17 cellular contexts compared by ENCODE assay signal in the genomic region with DNA sequence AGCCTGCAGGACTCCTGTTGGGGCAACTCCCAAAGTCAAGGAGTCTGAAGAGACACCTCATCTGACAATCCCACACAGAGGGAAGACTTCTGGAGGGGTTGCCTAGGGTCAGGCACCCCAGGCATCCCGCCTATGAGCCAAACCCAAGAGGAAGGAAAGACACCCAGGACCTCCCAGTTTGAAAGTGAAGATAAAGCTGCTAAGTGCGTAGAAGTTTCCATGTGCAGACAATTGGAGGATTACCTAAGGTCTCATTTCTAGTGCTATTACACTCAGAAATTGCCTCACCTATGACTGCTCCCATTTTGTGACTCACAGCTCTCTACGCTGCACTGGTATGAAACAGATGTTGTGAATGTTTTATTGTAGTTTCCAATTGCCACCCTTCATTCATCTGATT.
DNase-seq lines count a peak whose midpoint lies in the region; ATAC-seq, FAIRE-seq and TF ChIP-seq lines count a peak whose summit lies in the region.
"Had no signal": no experiment of that assay in that cellular context is flagged by ENCODE, and none has a peak within 500 bp of the region (broad histone marks: within the 10 kb centered on the region; RNA-seq: fewer than 3 reads in every experiment).

No MANE protein-coding gene starts in this region.

- no TSS peak for BruUV-seq in IMR-90 (replicated peaks; lab: Mats Ljungman, UMichigan)

- H2BK15ac ChIP-seq in IMR-90 (ENCODE audit: low read depth, low read length): no peak overlapping the region

- H3K18ac ChIP-seq in IMR-90 (ENCODE audit: low read depth, low read length): no peak overlapping the region

- no peak overlapping the region for H2AK9ac ChIP-seq in IMR-90 (replicated peaks; ENCODE audit: low read depth, low read length, poor library complexity)

- no peak overlapping the region for H2BK20ac ChIP-seq in IMR-90 (ENCODE audit: low read depth, low read length)

- H2AK5ac ChIP-seq in IMR-90 (ENCODE audit: low read depth, low read length): no peak overlapping the region

- H3K4me1 ChIP-seq in IMR-90 (ENCODE audit: control insufficient read depth, insufficient read depth, low read length) (no peaks in the 10 kb centered on the region), psoas muscle (no peaks in the 10 kb centered on the region)

- H4K8ac ChIP-seq in IMR-90 (ENCODE audit: low read depth in 2 of 2, low read length in 2 of 2): no peak overlapping the region

- no peaks in the 10 kb centered on the region for H4K20me1 ChIP-seq in IMR-90 (ENCODE audit: insufficient read depth, low read length)
- H4K20me1 ChIP-seq: BLaER1 treated with 17β-estradiol and CSF1 and Interleukin-3, amounts not matched to agents 10 nM and 100 nM had no signal

- no peak overlapping the region for H3K4ac ChIP-seq in IMR-90 (ENCODE audit: low read depth, low read length)

- H2AFZ ChIP-seq in IMR-90 (replicated peaks; ENCODE audit: low read length, poor library complexity): no peak overlapping the region

- H4K91ac ChIP-seq in IMR-90 (ENCODE audit: insufficient read depth, low read depth, low read length): no peak overlapping the region

- H3K27ac ChIP-seq in IMR-90 (ENCODE audit: insufficient read depth, low read length): no peak overlapping the region
- no peak overlapping the region for H3K27ac ChIP-seq in psoas muscle
- H3K27ac ChIP-seq: BLaER1 treated with 17β-estradiol and CSF1 and Interleukin-3, amounts not matched to agents 10 nM and 100 nM had no signal

- no peak overlapping the region for H3K9ac ChIP-seq in IMR-90 (ENCODE audit: low read depth, low read length)
- H3K9ac ChIP-seq: BLaER1 treated with 17β-estradiol and CSF1 and Interleukin-3, amounts not matched to agents 10 nM and 100 nM had no signal

- POLR2A ChIA-PET in IMR-90 (lab: Charles Lee; ENCODE audit: unreplicated experiment): interaction anchor here (0.6 kb wide), 1 partner anchor 552 kb away, joined by 3 read pairs; no protein-coding TSS in a partner anchor

- no peak overlapping the region for H2BK5ac ChIP-seq in IMR-90 (ENCODE audit: low read depth, low read length, poor library complexity, severe bottlenecking)

- no peaks in the 10 kb centered on the region for H3K79me1 ChIP-seq in IMR-90 (ENCODE audit: low read depth in 1 of 2, low read length in 2 of 2)

- whole genome bisulfite sequencing in IMR-90 (ENCODE audit: extremely low coverage in 2 of 2, insufficient read length in 1 of 2), 2 experiments: no CpG with 5 or more reads among the region's 3 CpGs
- WGBS in psoas muscle, 3 donors: 84 to 89% (median 87%) methylated on average over 3 of the region's 3 CpGs

- no peaks in the 10 kb centered on the region for H3K9me1 ChIP-seq in IMR-90 (ENCODE audit: insufficient read depth, low read length)

- H3K4me2 ChIP-seq in IMR-90 (ENCODE audit: low read depth, low read length): no peak overlapping the region

- TF ChIP-seq POLR2A in IMR-90 (IDR thresholded peaks at IDR 0.05; ENCODE audit: low read depth, low read length): no peak

- no peak overlapping the region for H3K14ac ChIP-seq in IMR-90 (replicated peaks; ENCODE audit: low read depth, low read length)

- TF ChIP-seq RAD21 in IMR-90 (IDR thresholded peaks at IDR 0.05; ENCODE audit: low read length): no peak

- H3K36me3 ChIP-seq in IMR-90 (ENCODE audit: control insufficient read depth, insufficient read depth, low read length): no peaks in the 10 kb centered on the region
- no peaks in the 10 kb centered on the region for H3K36me3 ChIP-seq in bronchial epithelial cell (ENCODE audit: control insufficient read depth, insufficient read depth, low read length)
- H3K36me3 ChIP-seq in kidney epithelial cell (ENCODE audit: control insufficient read depth, insufficient read depth, low read length): no peaks in the 10 kb centered on the region
- no peaks in the 10 kb centered on the region for H3K36me3 ChIP-seq in psoas muscle (ENCODE audit: insufficient read depth in 1 of 2, low read depth in 1 of 2)
- H3K36me3 ChIP-seq: BLaER1 treated with 17β-estradiol and CSF1 and Interleukin-3, amounts not matched to agents 10 nM and 100 nM had no signal

- ATAC-seq in IMR-90 (ENCODE audit: low read depth) (no peak), psoas muscle (no peak)
- ATAC-seq: left colon; naive thymus-derived CD8-positive, alpha-beta T cell; stimulated activated naive CD8-positive, alpha-beta T cell treated with anti-CD3 and anti-CD28 coated beads, Interleukin-15, Interleukin-2, amounts not matched to agents 100 U/mL and 50 U/mL, for 24 hours had no signal

- no peaks in the 10 kb centered on the region for H3K9me3 ChIP-seq in IMR-90 (ENCODE audit: control insufficient read depth, insufficient read depth, low read length)
- H3K9me3 ChIP-seq in psoas muscle: no peaks in the 10 kb centered on the region
- H3K9me3 ChIP-seq: BLaER1 treated with 17β-estradiol and CSF1 and Interleukin-3, amounts not matched to agents 10 nM and 100 nM had no signal

- peak; percentile 82 for DNase-seq in AG10803 (ENCODE audit: low read depth)
- peak; percentile 1 for DNase-seq in IMR-90
- DNase-seq in bronchial epithelial cell (ENCODE audit: low read depth): peak; percentile 95
- peak; percentile 75 for DNase-seq in kidney epithelial cell (ENCODE audit: low read depth)
- DNase-seq in NCI-H2107 (lab: John Stamatoyannopoulos, UW): no peak
- DNase-seq in psoas muscle: no peak
- DNase-seq in SKM-1 treated with dmso at 0.1 percent for 144 hours (lab: John Stamatoyannopoulos, UW; ENCODE audit: unreplicated experiment): no peak
- DNase-seq in NCI-H446 treated with DMSO at 0.1 percent for 48 hours (lab: John Stamatoyannopoulos, UW): no peak
- DNase-seq: activated CD4-positive, alpha-beta T cell treated with anti-CD3 and anti-CD28 coated beads, Interleukin-2, amount 10 ng/mL, durations not matched to agents 24 days and 14 days; anterior cingulate cortex; HCEC 1CT; left colon; naive thymus-derived CD8-positive, alpha-beta T cell; right cardiac atrium; stimulated activated naive CD8-positive, alpha-beta T cell treated with anti-CD3 and anti-CD28 coated beads, Interleukin-15, Interleukin-2, amounts not matched to agents 100 U/mL and 50 U/mL, for 24 hours had no signal

- in situ Hi-C loops in IMR-90 (cut with MboI; ENCODE audit: low sequenced_read_pairs): no loop called here

- no peak overlapping the region for H4K5ac ChIP-seq in IMR-90 (ENCODE audit: low read depth, low read length)

- H3K23ac ChIP-seq in IMR-90 (ENCODE audit: low read depth, low read length): no peak overlapping the region

- no peak overlapping the region for H2BK120ac ChIP-seq in IMR-90 (ENCODE audit: low read depth, low read length)

- intact Hi-C loops in IMR-90 (cut with micrococcal nuclease): no loop called here
- intact Hi-C loops in psoas muscle (cut with DNase I): no loop called here

- H3K56ac ChIP-seq in IMR-90 (ENCODE audit: extremely low read depth, insufficient read depth, low read length): no peak overlapping the region

- dilution Hi-C loops in IMR-90 (cut with HindIII; ENCODE audit: low sequenced_read_pairs, unreplicated experiment): no loop called here

- TF ChIP-seq CTCF in AG10803 (conservative IDR thresholded peaks at IDR 0.05; ENCODE audit: low read length) (no peak), IMR-90 (conservative IDR thresholded peaks at IDR 0.05; ENCODE audit: low read depth, low read length) (no peak), bronchial epithelial cell (IDR thresholded peaks at IDR 0.05; ENCODE audit: insufficient read depth, low read length, severe bottlenecking) (no peak), kidney epithelial cell (IDR thresholded peaks at IDR 0.05; ENCODE audit: insufficient read depth, low read length, poor library complexity, severe bottlenecking) (no peak), psoas muscle (IDR thresholded peaks at IDR 0.05) (no peak)

- H3K27me3 ChIP-seq in IMR-90 (ENCODE audit: control insufficient read depth, insufficient read depth, low read length): no peaks in the 10 kb centered on the region
- no peaks in the 10 kb centered on the region for H3K27me3 ChIP-seq in bronchial epithelial cell (ENCODE audit: control insufficient read depth, insufficient read depth, low read length)
- no peaks in the 10 kb centered on the region for H3K27me3 ChIP-seq in kidney epithelial cell (ENCODE audit: control insufficient read depth, insufficient read depth, low read length)
- peaks cover 0 to 2% (median 0%) of the 10 kb centered on the region in 3 donors for H3K27me3 ChIP-seq in psoas muscle (ENCODE audit: insufficient read depth in 3 of 3, low read length in 2 of 3)
- H3K27me3 ChIP-seq: BLaER1 treated with 17β-estradiol and CSF1 and Interleukin-3, amounts not matched to agents 10 nM and 100 nM had no signal

- H3K4me3 ChIP-seq in AG10803 (ENCODE audit: low read length): no peak overlapping the region
- no peak overlapping the region for H3K4me3 ChIP-seq in IMR-90 (ENCODE audit: insufficient read depth, low read depth, low read length)
- no peak overlapping the region for H3K4me3 ChIP-seq in bronchial epithelial cell (ENCODE audit: low read depth, low read length)
- H3K4me3 ChIP-seq in kidney epithelial cell (ENCODE audit: low read depth, low read length): no peak overlapping the region
- H3K4me3 ChIP-seq in psoas muscle: no peak overlapping the region
- H3K4me3 ChIP-seq: BLaER1 treated with 17β-estradiol and CSF1 and Interleukin-3, amounts not matched to agents 10 nM and 100 nM had no signal

- CTCF ChIA-PET in IMR-90 (lab: Yijun Ruan, JAX): no interaction called here

- peak; percentile 92 for FAIRE-seq in bronchial epithelial cell (lab: Jason Lieb, UNC)
- FAIRE-seq: GM18507 had no signal

TF ChIP-seq in IMR-90, 13 proteins besides CTCF, POLR2A, EP300 and RAD21 (continues in another document):
- TF ChIP-seq RCOR1 (IDR thresholded peaks at IDR 0.05; ENCODE audit: insufficient replicate concordance, low read length): no peak
- TF ChIP-seq USF2 (IDR thresholded peaks at IDR 0.05; ENCODE audit: low read depth, low read length): no peak
- no peak for TF ChIP-seq FOS (IDR thresholded peaks at IDR 0.05; ENCODE audit: low read depth, low read length)
- TF ChIP-seq SMC3 (IDR thresholded peaks at IDR 0.05; ENCODE audit: low read depth, low read length): no peak
- TF ChIP-seq MAZ (IDR thresholded peaks at IDR 0.05; ENCODE audit: borderline replicate concordance, low read depth, low read length): no peak
- TF ChIP-seq CHD1 (IDR thresholded peaks at IDR 0.05; ENCODE audit: low read depth, low read length): no peak
- no peak for TF ChIP-seq CEBPB (IDR thresholded peaks at IDR 0.05; ENCODE audit: low read depth, low read length)

Comparison
In these comparisons a context has a peak if more than half of its experiments do, and no peak if none do; other contexts are left out.
1. DNase-seq: peak in AG10803 (single experiment), IMR-90 (single experiment), bronchial epithelial cell (single experiment) and kidney epithelial cell (single experiment); none in NCI-H2107 (single experiment), psoas muscle (0 of 2), SKM-1 treated with dmso at 0.1 percent for 144 hours (single experiment) and NCI-H446 treated with DMSO at 0.1 percent for 48 hours (single experiment).